22 cellular contexts compared by ENCODE assay signal in genomic region chr1:215819114-215819513, GRCh38.
"Had no signal": no experiment of that assay in that cellular context is flagged by ENCODE, and none has a peak within 500 bp of the region (broad histone marks: within the 10 kb centered on the region; RNA-seq: fewer than 3 reads in every experiment).

No MANE protein-coding gene starts in this region.

- H3K27ac ChIP-seq: esophagus squamous epithelium, left lung, prostate gland, right atrium auricular region, skin epidermis, suprapubic skin, vagina, VCaP had no signal

- ATAC-seq: effector memory CD8-positive, alpha-beta T cell; left lung; stimulated activated naive CD8-positive, alpha-beta T cell treated with anti-CD3 and anti-CD28 coated beads, Interleukin-15, amount 100 ng/mL, for 72 hours; T-helper 17 cell had no signal

- H3K4me3 ChIP-seq: esophagus squamous epithelium, left lung, prostate gland, right atrium auricular region, skin epidermis, suprapubic skin, vagina had no signal

- H3K27me3 ChIP-seq: esophagus squamous epithelium, left lung, right atrium auricular region, suprapubic skin, vagina had no signal

- DNase-seq: activated CD4-positive, alpha-beta T cell treated with anti-CD3 and anti-CD28 coated beads for 1 hour; activated CD8-positive, alpha-beta memory T cell treated with anti-CD3 and anti-CD28 coated beads for 24 hours; activated CD8-positive, alpha-beta memory T cell treated with anti-CD3 and anti-CD28 coated beads, Interleukin-2, amount 50 U/mL, for 48 hours; activated effector memory CD4-positive, alpha-beta T cell treated with Interleukin-2 at 50 U/mL for 16 hours; activated naive CD4-positive, alpha-beta T cell treated with anti-CD3 and anti-CD28 coated beads, Interleukin-2, amount 50 U/mL, for 16 hours; activated T-cell treated with anti-CD3 and anti-CD28 coated beads, Interleukin-2, amount 50 U/mL, for 48 hours; effector memory CD8-positive, alpha-beta T cell; esophagus squamous epithelium; foreskin melanocyte; kidney; left lung; mammary epithelial cell; stimulated activated CD4-positive, alpha-beta T cell treated with anti-CD3 and anti-CD28 coated beads, Interleukin-15, amount 100 ng/mL, for 24 hours; stimulated activated CD4-positive, alpha-beta T cell treated with anti-CD3 and anti-CD28 coated beads, Interleukin-2, amount 100 ng/mL, for 48 hours; stimulated activated naive CD8-positive, alpha-beta T cell treated with anti-CD3 and anti-CD28 coated beads, Interleukin-15, amount 100 ng/mL, for 72 hours; T-helper 17 cell had no signal

- H3K4me1 ChIP-seq: esophagus squamous epithelium, left lung, prostate gland, right atrium auricular region, suprapubic skin, vagina had no signal

- H3K36me3 ChIP-seq: esophagus squamous epithelium, left lung, prostate gland, right atrium auricular region, suprapubic skin, vagina had no signal

- H3K9me3 ChIP-seq: esophagus squamous epithelium, prostate gland, suprapubic skin, vagina had no signal
